Comparison of ENCODE assay signal across 8 cellular contexts in the genomic region with DNA sequence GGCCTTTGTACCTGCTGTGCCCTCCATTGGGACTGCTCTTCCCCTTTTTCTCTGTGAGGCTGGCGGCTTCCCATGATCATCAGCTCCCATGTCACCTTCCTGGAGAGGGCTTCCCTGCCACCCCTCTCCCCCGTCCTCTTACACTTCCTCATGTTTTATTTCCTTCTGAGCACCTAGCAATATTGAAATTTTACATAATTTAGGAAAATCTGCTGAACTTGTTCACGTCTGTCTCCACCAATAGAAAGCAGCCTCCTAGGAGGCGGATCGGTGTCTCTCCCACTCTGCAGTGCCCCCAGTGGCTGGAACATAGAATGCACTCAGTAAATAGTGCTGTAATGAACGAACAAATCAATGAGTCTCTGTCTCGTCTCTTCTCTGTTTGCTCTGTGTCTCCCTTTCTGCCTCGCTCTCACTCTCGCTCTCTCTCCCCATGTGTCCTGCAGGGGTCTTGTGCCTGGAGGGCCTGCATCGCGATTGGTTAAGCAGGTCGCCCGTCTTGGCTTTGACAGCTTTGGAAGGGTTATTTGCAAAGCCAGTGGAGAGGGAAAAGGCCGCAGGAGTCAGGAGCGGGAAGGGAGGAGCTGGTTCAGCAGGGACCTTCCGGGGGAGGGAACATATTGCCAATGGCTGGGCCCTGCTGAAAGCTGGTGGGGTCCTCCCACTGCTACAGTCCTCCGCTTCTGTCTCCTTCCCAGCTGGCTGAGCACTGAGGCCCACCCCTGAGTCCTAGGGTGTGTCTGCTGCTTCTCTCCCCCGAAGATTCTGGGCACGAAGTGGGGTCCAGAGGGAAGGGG. TPM values are rescaled to one million over a fixed set of nuclear protein-coding genes. Genes with fewer than 3 reads are reported as not detected.
DNase-seq lines count a peak whose midpoint lies in the region; ATAC-seq and TF ChIP-seq lines count a peak whose summit lies in the region.

No MANE protein-coding gene starts in this region.

- no peaks in the 10 kb centered on the region for H3F3A ChIP-seq in Loucy (ENCODE audit: low read depth)

- H3K36me3 ChIP-seq in Loucy (ENCODE audit: insufficient read depth, low read length) (no peaks in the 10 kb centered on the region), adrenal gland (replicated peaks in 1 of 2) (no peaks in the 10 kb centered on the region)

- H3K9me3 ChIP-seq in Loucy (ENCODE audit: insufficient read depth, low read depth, low read length) (no peaks in the 10 kb centered on the region), adrenal gland (replicated peaks in 1 of 3) (no peaks in the 10 kb centered on the region)

- H3K79me2 ChIP-seq in Loucy (ENCODE audit: insufficient read depth, low read length), result no peaks in the 10 kb centered on the region

- intact Hi-C loops in adrenal gland (cut with DNase I) (no loop called here), left ventricle myocardium superior (cut with micrococcal nuclease) (no loop called here), posterior cingulate gyrus (cut with DNase I) (loop anchor here (10.0 kb wide), 1 partner anchor 82 kb away; no protein-coding TSS in a partner anchor)

- peak; percentile 85 for TF ChIP-seq CTCF in Loucy (conservative IDR thresholded peaks at IDR 0.05; ENCODE audit: low read length)
- TF ChIP-seq CTCF in adrenal gland (IDR thresholded peaks at IDR 0.05), result peak; percentile 66 to 95 (median 90)

- H3K4me1 ChIP-seq in Loucy (ENCODE audit: insufficient read depth, low read length, poor library complexity, severe bottlenecking) (peaks cover 42% of the 10 kb centered on the region), adrenal gland (replicated peaks in 1 of 2) (peaks cover 0 to 4% of the 10 kb centered on the region in 2 donors)

- H4K20me1 ChIP-seq in Loucy (ENCODE audit: insufficient read depth, low read length, poor library complexity, severe bottlenecking), result no peaks in the 10 kb centered on the region

- no peaks in the 10 kb centered on the region for H3K9me2 ChIP-seq in Loucy (replicated peaks; ENCODE audit: low read depth, low read length)

- H3K27ac ChIP-seq in adrenal gland, result peak overlapping the region in 2 of 5 donors; percentile 30 to 38

- H3K9ac ChIP-seq in Loucy (ENCODE audit: low read depth, low read length, poor library complexity, severe bottlenecking), result peak overlapping the region; percentile 27

- H3K4me3 ChIP-seq in Loucy (ENCODE audit: low read length, poor library complexity, severe bottlenecking) (peak overlapping the region; percentile 44), adrenal gland (peak overlapping the region in 1 of 4 donors; percentile 18)

- no peaks in the 10 kb centered on the region for H3K27me3 ChIP-seq in Loucy (ENCODE audit: insufficient read depth, low read length, poor library complexity, severe bottlenecking)
- H3K27me3 ChIP-seq in adrenal gland, result no peaks in the 10 kb centered on the region

- peak overlapping the region; percentile 70 for H2AFZ ChIP-seq in Loucy (ENCODE audit: low read length)

- peak; percentile 91 for ATAC-seq in left ventricle myocardium superior

- WGBS in adrenal gland, 4 donors, result 17 to 20% (median 19%) methylated on average over 19 of the region's 19 CpGs

- no peak for TF ChIP-seq POLR2A in adrenal gland (IDR thresholded peaks at IDR 0.05)

- H3K4me2 ChIP-seq in Loucy (ENCODE audit: low read depth, low read length, poor library complexity, severe bottlenecking), result peak overlapping the region; percentile 59

- DNase-seq in NCI-H2081 (lab: John Stamatoyannopoulos, UW), result peak; percentile 11 to 19
- no peak for DNase-seq in NCI-H2081 treated with DMSO at 0.1 percent for 48 hours (lab: John Stamatoyannopoulos, UW)
- peak; percentile 55 for DNase-seq in SKM-1 treated with dmso at 0.1 percent for 144 hours (lab: John Stamatoyannopoulos, UW; ENCODE audit: unreplicated experiment)
- peak; percentile 60 to 90 (median 73) for DNase-seq in adrenal gland
- peak; percentile 54 for DNase-seq in left ventricle myocardium superior
- DNase-seq in posterior cingulate gyrus, result peak; percentile 45 to 96 (median 79)
- DNase-seq in ureter (ENCODE audit: low spot score), result peak; percentile 75

RNA-seq across cellular contexts. Expression of gene OCSTAMP, which starts 12.1 kb away (rescaled TPM):
- total RNA-seq in adrenal gland (not detected), left ventricle myocardium superior (not detected), ureter (not detected)
- polyA plus RNA-seq in adrenal gland, result under 1 TPM in 1 of 3 donors, not detected in 2; 0.16 TPM

RNA-seq across cellular contexts. Expression of gene ZNF334, which starts 49.2 kb away (rescaled TPM):
- total RNA-seq in adrenal gland (10 to 100 TPM in 2 of 8 donors, 1 to 10 TPM in 6; 1.0 to 13.1 (median 6.2) TPM), left ventricle myocardium superior (0.52 TPM), ureter (18.7 TPM)
- polyA plus RNA-seq in adrenal gland, result 10 to 100 TPM in 2 of 3 donors, 1 to 10 TPM in 1; 7.2 to 19.1 (median 14.7) TPM
